1 cellular context compared by ENCODE assay signal in the genomic region with DNA sequence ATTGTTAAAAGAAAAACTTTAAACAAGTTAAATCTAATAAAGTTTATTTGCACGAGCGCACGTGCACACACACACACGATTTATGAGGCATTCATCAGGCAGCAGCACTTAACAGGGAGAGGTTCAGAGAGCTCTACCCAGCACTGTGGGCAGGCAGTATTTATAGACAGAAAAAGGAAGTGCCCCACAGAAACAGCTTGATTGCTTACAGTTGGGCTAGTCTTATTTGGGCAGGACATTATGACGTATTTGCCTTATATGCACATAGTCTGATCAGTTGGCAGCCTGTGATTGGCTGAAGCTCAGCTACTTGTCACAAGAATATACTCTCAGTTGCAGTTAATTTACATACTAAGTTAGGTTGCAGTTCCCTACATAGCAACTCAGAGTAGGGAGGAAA.
TF ChIP-seq lines count a peak whose summit lies in the region.

No MANE protein-coding gene starts in this region.

TF ChIP-seq in SK-N-SH, 30 proteins besides CTCF, POLR2A, EP300 and RAD21 (continued from another document):
- TF ChIP-seq JUND (IDR thresholded peaks at IDR 0.05) (no peak), RFX5 (IDR thresholded peaks at IDR 0.05; ENCODE audit: low read length) (no peak), SIN3A (IDR thresholded peaks at IDR 0.05; ENCODE audit: borderline replicate concordance, low read depth, low read length) (no peak), POLR2AphosphoS5 (IDR thresholded peaks at IDR 0.05; ENCODE audit: low read depth, low read length) (no peak)
- TF ChIP-seq, protein P1, sequence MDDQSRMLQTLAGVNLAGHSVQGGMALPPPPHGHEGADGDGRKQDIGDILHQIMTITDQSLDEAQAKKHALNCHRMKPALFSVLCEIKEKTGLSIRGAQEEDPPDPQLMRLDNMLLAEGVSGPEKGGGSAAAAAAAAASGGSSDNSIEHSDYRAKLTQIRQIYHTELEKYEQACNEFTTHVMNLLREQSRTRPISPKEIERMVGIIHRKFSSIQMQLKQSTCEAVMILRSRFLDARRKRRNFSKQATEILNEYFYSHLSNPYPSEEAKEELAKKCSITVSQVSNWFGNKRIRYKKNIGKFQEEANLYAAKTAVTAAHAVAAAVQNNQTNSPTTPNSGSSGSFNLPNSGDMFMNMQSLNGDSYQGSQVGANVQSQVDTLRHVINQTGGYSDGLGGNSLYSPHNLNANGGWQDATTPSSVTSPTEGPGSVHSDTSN (IDR thresholded peaks at IDR 0.05) = no peak
TF ChIP-seq in SK-N-SH: peak in this region for 0.
